In the genomic region with DNA sequence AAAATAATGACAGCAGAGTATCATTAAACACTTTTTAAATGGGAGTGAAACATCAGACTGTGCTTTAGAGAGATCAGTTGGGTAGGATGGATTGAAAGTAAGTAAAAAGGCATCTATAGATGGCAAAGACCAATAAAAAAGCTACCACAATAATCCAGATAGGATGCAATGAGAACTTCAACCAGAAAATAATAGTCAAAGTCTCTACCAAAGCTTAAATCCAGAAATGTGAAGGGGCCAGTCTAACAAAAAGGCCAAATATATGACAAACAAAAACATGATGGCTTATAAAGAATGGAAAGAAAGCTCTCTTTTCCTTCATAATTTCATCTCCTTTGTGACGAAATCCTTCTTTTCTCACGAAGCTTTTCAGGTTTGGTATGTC, we compare ENCODE assay signal across 1 cellular context.
TF ChIP-seq lines count a peak whose summit lies in the region.

No MANE protein-coding gene starts in this region.

TF ChIP-seq in A549, 52 proteins besides CTCF, POLR2A, EP300 and RAD21 (continued from another document):
- TF ChIP-seq TFCP2L1 (CRISPR knock-in tag; IDR thresholded peaks at IDR 0.05): no peak
- no peak for TF ChIP-seq JUNB (IDR thresholded peaks at IDR 0.05)
- no peak for TF ChIP-seq BHLHE40 (IDR thresholded peaks at IDR 0.05; ENCODE audit: low read depth, low read length)
- no peak for TF ChIP-seq MAFK (IDR thresholded peaks at IDR 0.05; ENCODE audit: partially characterized antibody)
- TF ChIP-seq, protein P1, sequence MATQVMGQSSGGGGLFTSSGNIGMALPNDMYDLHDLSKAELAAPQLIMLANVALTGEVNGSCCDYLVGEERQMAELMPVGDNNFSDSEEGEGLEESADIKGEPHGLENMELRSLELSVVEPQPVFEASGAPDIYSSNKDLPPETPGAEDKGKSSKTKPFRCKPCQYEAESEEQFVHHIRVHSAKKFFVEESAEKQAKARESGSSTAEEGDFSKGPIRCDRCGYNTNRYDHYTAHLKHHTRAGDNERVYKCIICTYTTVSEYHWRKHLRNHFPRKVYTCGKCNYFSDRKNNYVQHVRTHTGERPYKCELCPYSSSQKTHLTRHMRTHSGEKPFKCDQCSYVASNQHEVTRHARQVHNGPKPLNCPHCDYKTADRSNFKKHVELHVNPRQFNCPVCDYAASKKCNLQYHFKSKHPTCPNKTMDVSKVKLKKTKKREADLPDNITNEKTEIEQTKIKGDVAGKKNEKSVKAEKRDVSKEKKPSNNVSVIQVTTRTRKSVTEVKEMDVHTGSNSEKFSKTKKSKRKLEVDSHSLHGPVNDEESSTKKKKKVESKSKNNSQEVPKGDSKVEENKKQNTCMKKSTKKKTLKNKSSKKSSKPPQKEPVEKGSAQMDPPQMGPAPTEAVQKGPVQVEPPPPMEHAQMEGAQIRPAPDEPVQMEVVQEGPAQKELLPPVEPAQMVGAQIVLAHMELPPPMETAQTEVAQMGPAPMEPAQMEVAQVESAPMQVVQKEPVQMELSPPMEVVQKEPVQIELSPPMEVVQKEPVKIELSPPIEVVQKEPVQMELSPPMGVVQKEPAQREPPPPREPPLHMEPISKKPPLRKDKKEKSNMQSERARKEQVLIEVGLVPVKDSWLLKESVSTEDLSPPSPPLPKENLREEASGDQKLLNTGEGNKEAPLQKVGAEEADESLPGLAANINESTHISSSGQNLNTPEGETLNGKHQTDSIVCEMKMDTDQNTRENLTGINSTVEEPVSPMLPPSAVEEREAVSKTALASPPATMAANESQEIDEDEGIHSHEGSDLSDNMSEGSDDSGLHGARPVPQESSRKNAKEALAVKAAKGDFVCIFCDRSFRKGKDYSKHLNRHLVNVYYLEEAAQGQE (IDR thresholded peaks at IDR 0.05): no peak
- TF ChIP-seq ZC3H11A (IDR thresholded peaks at IDR 0.05): no peak
- TF ChIP-seq FOXS1 (CRISPR knock-in tag; IDR thresholded peaks at IDR 0.05): no peak
- no peak for TF ChIP-seq ZNF302 (CRISPR knock-in tag; IDR thresholded peaks at IDR 0.05)
- TF ChIP-seq PHF8 (IDR thresholded peaks at IDR 0.05; ENCODE audit: borderline replicate concordance, low read depth): no peak
- no peak for TF ChIP-seq CEBPB (IDR thresholded peaks at IDR 0.05)
- TF ChIP-seq, protein P2, sequence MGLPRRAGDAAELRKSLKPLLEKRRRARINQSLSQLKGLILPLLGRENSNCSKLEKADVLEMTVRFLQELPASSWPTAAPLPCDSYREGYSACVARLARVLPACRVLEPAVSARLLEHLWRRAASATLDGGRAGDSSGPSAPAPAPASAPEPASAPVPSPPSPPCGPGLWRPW (IDR thresholded peaks at IDR 0.05): no peak
- TF ChIP-seq, protein P3, sequence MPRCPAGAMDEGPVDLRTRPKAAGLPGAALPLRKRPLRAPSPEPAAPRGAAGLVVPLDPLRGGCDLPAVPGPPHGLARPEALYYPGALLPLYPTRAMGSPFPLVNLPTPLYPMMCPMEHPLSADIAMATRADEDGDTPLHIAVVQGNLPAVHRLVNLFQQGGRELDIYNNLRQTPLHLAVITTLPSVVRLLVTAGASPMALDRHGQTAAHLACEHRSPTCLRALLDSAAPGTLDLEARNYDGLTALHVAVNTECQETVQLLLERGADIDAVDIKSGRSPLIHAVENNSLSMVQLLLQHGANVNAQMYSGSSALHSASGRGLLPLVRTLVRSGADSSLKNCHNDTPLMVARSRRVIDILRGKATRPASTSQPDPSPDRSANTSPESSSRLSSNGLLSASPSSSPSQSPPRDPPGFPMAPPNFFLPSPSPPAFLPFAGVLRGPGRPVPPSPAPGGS (IDR thresholded peaks at IDR 0.05): no peak
